1 cellular context compared by ENCODE assay signal in the genomic region with DNA sequence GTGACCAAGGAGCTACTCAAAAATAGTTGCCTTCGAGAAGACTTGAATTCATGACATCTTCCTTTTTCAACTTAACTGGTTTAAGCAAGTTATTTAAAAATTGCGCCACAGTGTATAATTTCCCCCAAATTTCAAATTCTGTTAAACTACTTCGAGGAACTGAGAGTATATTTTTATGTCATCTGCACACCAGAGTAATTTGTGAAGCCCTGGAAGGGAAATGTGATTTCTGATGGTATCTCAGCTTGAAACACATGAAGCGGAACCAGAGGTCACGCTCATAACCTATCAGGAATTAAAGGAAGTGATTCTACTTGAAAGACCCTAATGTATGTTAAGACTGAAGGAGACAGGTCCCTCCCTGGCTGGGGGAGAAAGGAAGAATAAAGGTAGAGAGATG.
TF ChIP-seq lines count a peak whose summit lies in the region.

No MANE protein-coding gene starts in this region.

TF ChIP-seq in GM23338, 12 proteins besides CTCF, POLR2A, EP300 and RAD21 (continued from another document):
- TF ChIP-seq, protein P1, sequence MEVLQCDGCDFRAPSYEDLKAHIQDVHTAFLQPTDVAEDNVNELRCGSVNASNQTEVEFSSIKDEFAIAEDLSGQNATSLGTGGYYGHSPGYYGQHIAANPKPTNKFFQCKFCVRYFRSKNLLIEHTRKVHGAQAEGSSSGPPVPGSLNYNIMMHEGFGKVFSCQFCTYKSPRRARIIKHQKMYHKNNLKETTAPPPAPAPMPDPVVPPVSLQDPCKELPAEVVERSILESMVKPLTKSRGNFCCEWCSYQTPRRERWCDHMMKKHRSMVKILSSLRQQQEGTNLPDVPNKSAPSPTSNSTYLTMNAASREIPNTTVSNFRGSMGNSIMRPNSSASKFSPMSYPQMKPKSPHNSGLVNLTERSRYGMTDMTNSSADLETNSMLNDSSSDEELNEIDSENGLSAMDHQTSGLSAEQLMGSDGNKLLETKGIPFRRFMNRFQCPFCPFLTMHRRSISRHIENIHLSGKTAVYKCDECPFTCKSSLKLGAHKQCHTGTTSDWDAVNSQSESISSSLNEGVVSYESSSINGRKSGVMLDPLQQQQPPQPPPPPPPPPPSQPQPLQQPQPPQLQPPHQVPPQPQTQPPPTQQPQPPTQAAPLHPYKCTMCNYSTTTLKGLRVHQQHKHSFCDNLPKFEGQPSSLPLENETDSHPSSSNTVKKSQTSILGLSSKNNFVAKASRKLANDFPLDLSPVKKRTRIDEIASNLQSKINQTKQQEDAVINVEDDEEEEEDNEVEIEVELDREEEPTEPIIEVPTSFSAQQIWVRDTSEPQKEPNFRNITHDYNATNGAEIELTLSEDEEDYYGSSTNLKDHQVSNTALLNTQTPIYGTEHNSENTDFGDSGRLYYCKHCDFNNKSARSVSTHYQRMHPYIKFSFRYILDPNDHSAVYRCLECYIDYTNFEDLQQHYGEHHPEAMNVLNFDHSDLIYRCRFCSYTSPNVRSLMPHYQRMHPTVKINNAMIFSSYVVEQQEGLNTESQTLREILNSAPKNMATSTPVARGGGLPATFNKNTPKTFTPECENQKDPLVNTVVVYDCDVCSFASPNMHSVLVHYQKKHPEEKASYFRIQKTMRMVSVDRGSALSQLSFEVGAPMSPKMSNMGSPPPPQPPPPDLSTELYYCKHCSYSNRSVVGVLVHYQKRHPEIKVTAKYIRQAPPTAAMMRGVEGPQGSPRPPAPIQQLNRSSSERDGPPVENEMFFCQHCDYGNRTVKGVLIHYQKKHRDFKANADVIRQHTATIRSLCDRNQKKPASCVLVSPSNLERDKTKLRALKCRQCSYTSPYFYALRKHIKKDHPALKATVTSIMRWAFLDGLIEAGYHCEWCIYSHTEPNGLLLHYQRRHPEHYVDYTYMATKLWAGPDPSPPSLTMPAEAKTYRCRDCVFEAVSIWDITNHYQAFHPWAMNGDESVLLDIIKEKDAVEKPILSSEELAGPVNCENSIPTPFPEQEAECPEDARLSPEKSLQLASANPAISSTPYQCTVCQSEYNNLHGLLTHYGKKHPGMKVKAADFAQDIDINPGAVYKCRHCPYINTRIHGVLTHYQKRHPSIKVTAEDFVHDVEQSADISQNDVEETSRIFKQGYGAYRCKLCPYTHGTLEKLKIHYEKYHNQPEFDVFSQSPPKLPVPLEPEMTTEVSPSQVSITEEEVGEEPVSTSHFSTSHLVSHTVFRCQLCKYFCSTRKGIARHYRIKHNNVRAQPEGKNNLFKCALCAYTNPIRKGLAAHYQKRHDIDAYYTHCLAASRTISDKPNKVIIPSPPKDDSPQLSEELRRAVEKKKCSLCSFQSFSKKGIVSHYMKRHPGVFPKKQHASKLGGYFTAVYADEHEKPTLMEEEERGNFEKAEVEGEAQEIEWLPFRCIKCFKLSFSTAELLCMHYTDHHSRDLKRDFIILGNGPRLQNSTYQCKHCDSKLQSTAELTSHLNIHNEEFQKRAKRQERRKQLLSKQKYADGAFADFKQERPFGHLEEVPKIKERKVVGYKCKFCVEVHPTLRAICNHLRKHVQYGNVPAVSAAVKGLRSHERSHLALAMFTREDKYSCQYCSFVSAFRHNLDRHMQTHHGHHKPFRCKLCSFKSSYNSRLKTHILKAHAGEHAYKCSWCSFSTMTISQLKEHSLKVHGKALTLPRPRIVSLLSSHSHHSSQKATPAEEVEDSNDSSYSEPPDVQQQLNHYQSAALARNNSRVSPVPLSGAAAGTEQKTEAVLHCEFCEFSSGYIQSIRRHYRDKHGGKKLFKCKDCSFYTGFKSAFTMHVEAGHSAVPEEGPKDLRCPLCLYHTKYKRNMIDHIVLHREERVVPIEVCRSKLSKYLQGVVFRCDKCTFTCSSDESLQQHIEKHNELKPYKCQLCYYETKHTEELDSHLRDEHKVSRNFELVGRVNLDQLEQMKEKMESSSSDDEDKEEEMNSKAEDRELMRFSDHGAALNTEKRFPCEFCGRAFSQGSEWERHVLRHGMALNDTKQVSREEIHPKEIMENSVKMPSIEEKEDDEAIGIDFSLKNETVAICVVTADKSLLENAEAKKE (CRISPR knock-in tag; IDR thresholded peaks at IDR 0.05), result no peak
